1 cellular context compared by ENCODE assay signal in the genomic region with DNA sequence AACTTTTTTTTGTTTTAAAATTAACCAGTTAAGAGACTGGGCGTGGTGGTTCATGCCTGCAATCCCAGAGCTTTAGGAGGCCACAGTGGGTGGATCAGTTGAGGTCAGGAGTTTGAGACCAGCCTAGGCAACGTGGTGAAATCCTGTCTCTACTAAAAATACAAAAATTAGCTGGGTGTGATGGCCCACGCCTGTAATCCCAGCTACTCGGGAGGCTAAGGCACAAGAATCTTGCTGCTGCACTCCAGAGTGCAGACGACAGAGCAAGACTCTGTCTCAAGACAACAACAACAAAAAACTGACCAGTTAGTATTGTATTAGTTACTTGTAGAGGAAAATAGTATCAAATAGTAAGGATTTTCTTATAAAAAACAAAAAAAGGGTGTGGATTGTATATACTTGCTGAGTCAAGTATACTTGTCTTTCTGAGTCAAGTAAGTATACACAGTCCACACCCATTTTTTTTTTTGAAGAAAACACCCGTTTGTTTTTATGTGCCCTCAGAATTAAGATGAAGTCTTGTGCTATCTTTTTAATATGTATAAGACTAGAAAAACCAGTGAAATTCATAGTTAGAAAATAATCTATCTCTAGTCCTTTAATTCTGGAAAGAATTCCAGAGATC.
TF ChIP-seq lines count a peak whose summit lies in the region.

No MANE protein-coding gene starts in this region.

TF ChIP-seq in HCT116, 20 proteins besides CTCF, POLR2A, EP300 and RAD21 (continued from another document):
- TF ChIP-seq FOSL1 (IDR thresholded peaks at IDR 0.05; ENCODE audit: low read depth), result 0 out of 2 replicates have a peak, but pooled peaks have one; percentile 11
TF ChIP-seq in HCT116: peak in this region for 1.
